In the genomic region with DNA sequence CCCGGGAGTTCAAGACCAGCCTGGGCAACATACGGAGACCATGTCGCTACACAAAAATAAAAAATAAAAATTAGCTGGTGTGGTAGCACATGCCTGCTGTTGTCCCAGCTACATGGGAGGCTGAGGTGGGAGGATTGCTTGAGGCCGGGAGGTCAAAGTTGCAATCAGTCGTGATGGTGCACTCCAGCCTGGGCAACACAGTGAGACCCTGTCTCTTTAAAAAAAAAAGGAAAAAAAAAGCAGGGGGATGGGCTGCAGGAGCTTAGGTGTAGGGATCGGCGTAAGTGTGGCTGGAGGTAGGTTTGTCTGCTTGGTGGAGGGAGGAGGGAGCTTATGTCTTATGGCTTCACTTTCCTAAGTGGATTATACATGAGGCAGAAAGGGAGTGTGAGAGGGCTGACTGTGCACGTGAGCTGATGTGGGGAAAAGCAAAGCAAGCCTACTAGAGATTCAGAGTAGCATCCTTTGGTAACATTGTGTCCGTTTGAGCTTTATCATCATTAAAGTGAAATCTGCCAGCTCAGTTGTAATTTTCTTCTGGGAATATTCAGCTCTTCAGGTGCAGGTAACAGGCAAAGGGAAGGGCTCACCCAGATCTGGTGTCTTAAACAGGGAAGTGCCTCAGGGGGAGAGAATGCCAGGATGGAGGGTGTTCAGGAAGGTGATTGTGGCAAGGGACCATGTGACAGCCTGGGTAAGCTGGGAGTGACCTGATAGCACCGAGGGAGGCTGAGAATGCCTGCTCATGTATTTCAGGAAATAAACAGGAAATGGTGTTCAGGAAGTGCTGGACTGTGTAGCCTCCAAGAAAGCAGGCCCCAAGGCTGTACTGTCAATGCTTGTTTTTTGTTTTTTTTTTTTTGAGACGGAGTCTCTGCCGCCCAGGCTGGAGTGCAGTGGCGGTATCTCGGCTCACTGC, we compare ENCODE assay signal across 8 cellular contexts. TPM values are rescaled to one million over a fixed set of nuclear protein-coding genes. Genes with fewer than 3 reads are reported as not detected.
DNase-seq lines count a peak whose midpoint lies in the region; ATAC-seq and TF ChIP-seq lines count a peak whose summit lies in the region.

No MANE protein-coding gene starts in this region.

- no peaks in the 10 kb centered on the region for H3K9me3 ChIP-seq in colonic mucosa

- no peaks in the 10 kb centered on the region for H3K4me1 ChIP-seq in colonic mucosa

- DNase-seq in CMK (ENCODE audit: low read depth) (peak; percentile 72), NOMO-1 treated with dmso at 0.1 percent for 144 hours (lab: John Stamatoyannopoulos, UW; ENCODE audit: unreplicated experiment) (peak; percentile 11), colonic mucosa (peak; percentile 37), mucosa of gallbladder (ENCODE audit: low spot score) (peak; percentile 49), activated gamma-delta T cell (lab: John Stamatoyannopoulos, UW) (no peak)
- DNase-seq in stimulated activated CD4-positive, alpha-beta T cell treated with anti-CD3 and anti-CD28 coated beads, Interleukin-4, amount 100 ng/mL, for 4 hours = no peak
- no peak for DNase-seq in activated CD4-positive, alpha-beta T cell treated with anti-CD3 and anti-CD28 coated beads, Interleukin-2, amount 50 U/mL, for 4 hours

- no peak overlapping the region for H3K9ac ChIP-seq in colonic mucosa (ENCODE audit: low read depth in 2 of 2, low read length in 2 of 2)

- intact Hi-C loops in colonic mucosa (cut with DNase I) = no loop called here

- no peak for TF ChIP-seq CTCF in colonic mucosa (IDR thresholded peaks at IDR 0.05)

- H3K4me3 ChIP-seq in colonic mucosa = no peak overlapping the region

- no peaks in the 10 kb centered on the region for H3K36me3 ChIP-seq in colonic mucosa

- H3K27me3 ChIP-seq in colonic mucosa = no peaks in the 10 kb centered on the region

- no peak for ATAC-seq in GM19467 (IDR thresholded peaks at IDR 0.05; ENCODE audit: unreplicated experiment)

- no peak overlapping the region for H3K27ac ChIP-seq in colonic mucosa

RNA-seq across cellular contexts. Expression of a gene that starts 17.6 kb away (rescaled TPM):
- 10 to 100 TPM; 25.8 to 36.8 TPM for total RNA-seq in colonic mucosa
- total RNA-seq in mucosa of gallbladder = 43.1 TPM

RNA-seq across cellular contexts. Expression of a gene that starts 34.2 kb away (rescaled TPM):
- total RNA-seq in colonic mucosa = 10 to 100 TPM; 11.1 to 11.2 TPM
- 12.5 TPM for total RNA-seq in mucosa of gallbladder

RNA-seq across cellular contexts. Expression of a gene that starts 37.6 kb away (rescaled TPM):
- total RNA-seq in colonic mucosa (not detected), mucosa of gallbladder (not detected)

Comparison
In these comparisons a context has a peak if more than half of its experiments do, and no peak if none do; other contexts are left out.
1. DNase-seq: peak in CMK (single experiment), NOMO-1 treated with dmso at 0.1 percent for 144 hours (single experiment), colonic mucosa (single experiment) and mucosa of gallbladder (single experiment); none in stimulated activated CD4-positive, alpha-beta T cell treated with anti-CD3 and anti-CD28 coated beads, Interleukin-4, amount 100 ng/mL, for 4 hours (0 of 2), activated gamma-delta T cell (single experiment) and activated CD4-positive, alpha-beta T cell treated with anti-CD3 and anti-CD28 coated beads, Interleukin-2, amount 50 U/mL, for 4 hours (0 of 2).